ENCODE assay signal across 24 cellular contexts in the genomic region with DNA sequence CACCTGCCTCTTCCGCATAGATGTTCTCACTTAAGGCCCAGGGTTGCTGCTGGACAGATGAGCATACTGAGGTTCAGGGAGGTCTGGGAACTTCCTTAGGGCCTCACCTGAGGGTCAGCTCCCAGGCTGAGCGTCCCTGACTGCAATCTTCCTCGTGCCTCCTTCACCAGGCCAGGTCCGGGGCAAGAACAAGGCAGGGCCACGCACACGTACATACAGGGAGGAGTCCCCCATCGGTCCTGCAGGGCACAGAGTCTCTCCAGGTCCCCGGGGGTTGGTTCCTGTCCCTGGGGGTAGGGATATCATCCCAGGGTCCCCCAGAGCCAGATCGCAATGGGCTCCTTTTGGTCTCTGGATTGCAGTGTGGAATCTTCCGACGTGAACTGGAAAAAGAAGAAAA.
DNase-seq lines count a peak whose midpoint lies in the region; ATAC-seq and TF ChIP-seq lines count a peak whose summit lies in the region.
"Had no signal": no experiment of that assay in that cellular context is flagged by ENCODE, and none has a peak within 500 bp of the region (broad histone marks: within the 10 kb centered on the region; RNA-seq: fewer than 3 reads in every experiment).

No MANE protein-coding gene starts in this region.

- CTCF ChIA-PET in activated B cell treated with CpG ODN at 0.5 μM for 24 hours (lab: Charles Lee): interaction anchor here (1.7 kb wide), 1 partner anchor 203 kb away, joined by 3 read pairs; a partner anchor contains a TSS

- TF ChIP-seq CTCF in activated B cell treated with CpG ODN at 0.5 μM for 24 hours (IDR thresholded peaks at IDR 0.05): no peak
- no peak for TF ChIP-seq CTCF in testis (IDR thresholded peaks at IDR 0.05)

- H3K4me3 ChIP-seq in H7 (ENCODE audit: insufficient read depth, low read depth, low read length) (no peak overlapping the region), testis (no peak overlapping the region)
- H3K4me3 ChIP-seq: K562 had no signal

- POLR2A ChIA-PET in activated B cell treated with CpG ODN at 0.5 μM for 24 hours (lab: Charles Lee): no interaction called here

- peaks cover 30% of the 10 kb centered on the region for H3K4me1 ChIP-seq in testis

- H3K36me3 ChIP-seq in H7 (replicated peaks; ENCODE audit: control insufficient read depth, insufficient read depth, low read length): no peaks in the 10 kb centered on the region
- no peaks in the 10 kb centered on the region for H3K36me3 ChIP-seq in testis (ENCODE audit: low read depth, missing control alignments)

- TF ChIP-seq POLR2A in testis (IDR thresholded peaks at IDR 0.05): no peak

- no peaks in the 10 kb centered on the region for H3K9me3 ChIP-seq in testis

- H3K27me3 ChIP-seq in H7 (ENCODE audit: control insufficient read depth, insufficient read depth, low read length) (no peaks in the 10 kb centered on the region; the same call in 1 of the 2 replicates), testis (no peaks in the 10 kb centered on the region)

- peaks cover 81% of the 10 kb centered on the region for H3K36me3 Mint-ChIP-seq in activated B cell treated with CpG ODN at 0.5 μM for 24 hours (ENCODE audit: low read depth)
- H3K36me3 Mint-ChIP-seq: activated naive CD8-positive, alpha-beta T cell; mesothelial cell of epicardium had no signal

- no peaks in the 10 kb centered on the region for H3K27me3 Mint-ChIP-seq in activated B cell treated with CpG ODN at 0.5 μM for 24 hours
- H3K27me3 Mint-ChIP-seq: activated naive CD8-positive, alpha-beta T cell had no signal

- ATAC-seq in activated B cell treated with CpG ODN at 0.5 μM for 24 hours (ENCODE audit: low read depth) (no peak), sciatic nerve (no peak), HG03457 (IDR thresholded peaks at IDR 0.05; ENCODE audit: unreplicated experiment) (no peak)
- ATAC-seq: activated CD8-positive, alpha-beta T cell treated with anti-CD3 and anti-CD28 coated beads, Interleukin-2, amount 10 ng/mL, durations not matched to agents 7 days and 5 days; effector memory CD8-positive, alpha-beta T cell; K562; left colon had no signal

- WGBS in testis, 2 donors: 86 to 88% methylated on average over 10 to 11 of the region's 11 CpGs

- no peak overlapping the region for H3K27ac Mint-ChIP-seq in activated B cell treated with CpG ODN at 0.5 μM for 24 hours
- H3K27ac Mint-ChIP-seq: activated CD8-positive, alpha-beta T cell treated with anti-CD3 and anti-CD28 coated beads, Interleukin-2, amount 10 ng/mL, durations not matched to agents 7 days and 5 days; activated naive CD8-positive, alpha-beta T cell; activated T-helper 1 cell treated with anti-CD3 and anti-CD28 coated beads, Interleukin-12 subunit alpha, Interleukin-12 subunit beta, Interleukin-2, Interleukin-4 antibody, amounts not matched to agents 30 ng/mL and 10 ng/mL and 1 ng/mL, durations not matched to agents 14 hours and 24 hours and 36 hours; CD4-positive, alpha-beta T cell; effector memory CD8-positive, alpha-beta T cell; mesothelial cell of epicardium had no signal

- peak; percentile 40 for DNase-seq in H7
- peak; percentile 11 for DNase-seq in activated B cell treated with CpG ODN at 0.5 μM for 24 hours
- peak; percentile 29 for DNase-seq in islet precursor cell
- peak; percentile 58 for DNase-seq in sciatic nerve (ENCODE audit: low spot score)
- no peak for DNase-seq in testis
- no peak for DNase-seq in NOMO-1 (lab: John Stamatoyannopoulos, UW; ENCODE audit: unreplicated experiment in 2 of 2)
- DNase-seq in MV-4-11 (lab: John Stamatoyannopoulos, UW): no peak
- DNase-seq: activated CD8-positive, alpha-beta T cell treated with anti-CD3 and anti-CD28 coated beads, Interleukin-2, amount 10 ng/mL, durations not matched to agents 7 days and 5 days; DMS153; effector memory CD8-positive, alpha-beta T cell; GOT3; MM.1S; NCI-H748 treated with DMSO at 0.1 percent for 48 hours; OCI-M1; SIG-M5; stimulated activated CD4-positive, alpha-beta T cell treated with anti-CD3 and anti-CD28 coated beads, Interleukin-15, amount 100 ng/mL, for 24 hours; substantia nigra had no signal

- peaks cover 4% of the 10 kb centered on the region for H3K4me1 Mint-ChIP-seq in activated B cell treated with CpG ODN at 0.5 μM for 24 hours

- no peaks in the 10 kb centered on the region for H3K9me3 Mint-ChIP-seq in activated B cell treated with CpG ODN at 0.5 μM for 24 hours
- H3K9me3 Mint-ChIP-seq: activated T-helper 1 cell treated with anti-CD3 and anti-CD28 coated beads, Interleukin-12 subunit alpha, Interleukin-12 subunit beta, Interleukin-2, Interleukin-4 antibody, amounts not matched to agents 30 ng/mL and 10 ng/mL and 1 ng/mL, durations not matched to agents 14 hours and 24 hours and 36 hours; CD4-positive, alpha-beta T cell; effector memory CD8-positive, alpha-beta T cell; mesothelial cell of epicardium had no signal

- H3K4me3 Mint-ChIP-seq in activated B cell treated with CpG ODN at 0.5 μM for 24 hours: no peak overlapping the region
- H3K4me3 Mint-ChIP-seq: activated CD8-positive, alpha-beta T cell treated with anti-CD3 and anti-CD28 coated beads, Interleukin-2, amount 10 ng/mL, durations not matched to agents 7 days and 5 days; activated naive CD8-positive, alpha-beta T cell; activated T-helper 1 cell treated with anti-CD3 and anti-CD28 coated beads, Interleukin-12 subunit alpha, Interleukin-12 subunit beta, Interleukin-2, Interleukin-4 antibody, amounts not matched to agents 30 ng/mL and 10 ng/mL and 1 ng/mL, durations not matched to agents 14 hours and 24 hours and 36 hours; CD4-positive, alpha-beta T cell; effector memory CD8-positive, alpha-beta T cell; mesothelial cell of epicardium had no signal

- peak overlapping the region in 1 of 2 donors; percentile 25 for H3K27ac ChIP-seq in testis

- intact Hi-C loops in activated B cell treated with CpG ODN at 0.5 μM for 24 hours (cut with micrococcal nuclease): no loop called here
- intact Hi-C loops in sciatic nerve (cut with DNase I): no loop called here
- intact Hi-C loops in testis (cut with DNase I; ENCODE audit: low total_unique reads): no loop called here

Comparison
In these comparisons a context has a peak if more than half of its experiments do, and no peak if none do; other contexts are left out.
1. DNase-seq: peak in H7 (single experiment), activated B cell treated with CpG ODN at 0.5 μM for 24 hours (single experiment), islet precursor cell (single experiment) and sciatic nerve (single experiment); none in testis (single experiment), NOMO-1 (0 of 2) and MV-4-11 (single experiment).